8 cellular contexts compared by ENCODE assay signal in genomic region chr1:202274611-202275010, GRCh38.
DNase-seq lines count a peak whose midpoint lies in the region; ATAC-seq and TF ChIP-seq lines count a peak whose summit lies in the region.

No MANE protein-coding gene starts in this region.

- in situ Hi-C loops in GM23248 (cut with MboI) = no loop called here

- peaks cover 7% of the 10 kb centered on the region for H3F3A ChIP-seq in GM23248 (ENCODE audit: insufficient read depth)

- H3K4me3 ChIP-seq in GM23248 (no peak overlapping the region), cardiac fibroblast (replicated peaks in 1 of 2; ENCODE audit: low read depth in 2 of 2, low read length in 2 of 2) (no peak overlapping the region), osteoblast (ENCODE audit: insufficient read depth, low read length) (no peak overlapping the region), coronary artery (no peak overlapping the region)

- TF ChIP-seq CTCF in cardiac fibroblast (IDR thresholded peaks at IDR 0.05; ENCODE audit: low read depth, low read length) = peak; percentile 63
- peak; percentile 73 for TF ChIP-seq CTCF in osteoblast (IDR thresholded peaks at IDR 0.05; ENCODE audit: extremely low read depth, low read depth, low read length)
- TF ChIP-seq CTCF in coronary artery (IDR thresholded peaks at IDR 0.05) = no peak

- H3K79me2 ChIP-seq in GM23248 (ENCODE audit: insufficient read depth) = no peaks in the 10 kb centered on the region
- H3K79me2 ChIP-seq in osteoblast (ENCODE audit: insufficient read depth, low read length) = no peaks in the 10 kb centered on the region

- H3K4me2 ChIP-seq in GM23248 (ENCODE audit: unreplicated experiment) = no peak overlapping the region
- H3K4me2 ChIP-seq in osteoblast (ENCODE audit: insufficient read depth, low read length) = no peak overlapping the region

- DNase-seq in AG20443 (ENCODE audit: low spot score) = peak; percentile 40
- peak; percentile 61 for DNase-seq in GM23248
- peak in 4 of 5 donors; percentile 18 to 29 (median 26) for DNase-seq in T-helper 1 cell
- DNase-seq in cardiac fibroblast (ENCODE audit: low read depth in 2 of 2) = peak; percentile 62 to 65
- peak; percentile 82 for DNase-seq in osteoblast (ENCODE audit: insufficient read length, low spot score, missing footprints)
- DNase-seq in coronary artery (ENCODE audit: low spot score) = no peak
- no peak for DNase-seq in cerebellum (ENCODE audit: low spot score)

- no peaks in the 10 kb centered on the region for H3K9me2 ChIP-seq in GM23248 (ENCODE audit: insufficient read depth)

- no peak overlapping the region for H3K9ac ChIP-seq in GM23248

- H3K4me1 ChIP-seq in GM23248 (ENCODE audit: insufficient read depth) (peaks cover 4% of the 10 kb centered on the region), osteoblast (ENCODE audit: insufficient read depth, low read length) (peaks cover 3% of the 10 kb centered on the region)

- WGBS in GM23248 (ENCODE audit: low coverage in 1 of 2, low lambda C conversion rate in 2 of 2, missing lambda C conversion rate in 2 of 2), 2 experiments = 0 to 10% methylated on average over 1 of the region's 1 CpG

- no peak for ATAC-seq in GM21576 (IDR thresholded peaks at IDR 0.05; ENCODE audit: unreplicated experiment)

- H2AFZ ChIP-seq in GM23248 (no peak overlapping the region), osteoblast (ENCODE audit: low read length) (no peak overlapping the region)

- H3K27ac ChIP-seq in GM23248 (no peak overlapping the region), osteoblast (ENCODE audit: low read depth, low read length) (no peak overlapping the region), coronary artery (no peak overlapping the region)

- H3K36me3 ChIP-seq in GM23248 (ENCODE audit: low read depth) (no peaks in the 10 kb centered on the region), osteoblast (ENCODE audit: insufficient read depth, low read length) (no peaks in the 10 kb centered on the region)

- no peaks in the 10 kb centered on the region for H3K9me3 ChIP-seq in GM23248 (ENCODE audit: low read depth)
- H3K9me3 ChIP-seq in osteoblast (ENCODE audit: low read depth, low read length) = no peaks in the 10 kb centered on the region

- no peaks in the 10 kb centered on the region for H4K20me1 ChIP-seq in GM23248 (ENCODE audit: insufficient read depth)
- H4K20me1 ChIP-seq in osteoblast (ENCODE audit: insufficient read depth, low read length) = no peaks in the 10 kb centered on the region

- H3K27me3 ChIP-seq in GM23248 (replicated peaks; ENCODE audit: insufficient read depth) (peaks cover 26% of the 10 kb centered on the region; the same call in 1 of the 2 replicates), osteoblast (ENCODE audit: insufficient read depth, low read length) (peaks cover 22% of the 10 kb centered on the region)

Comparison
In these comparisons a context has a peak if more than half of its experiments do, and no peak if none do; other contexts are left out.
1. DNase-seq: peak in AG20443 (single experiment), GM23248 (single experiment), T-helper 1 cell (4 of 5), cardiac fibroblast (2 of 2) and osteoblast (single experiment); none in coronary artery (single experiment) and cerebellum (single experiment).